Comparison of ENCODE assay signal across 23 cellular contexts in genomic region chr11:133164986-133165385, GRCh38.
DNase-seq lines count a peak whose midpoint lies in the region; ATAC-seq and TF ChIP-seq lines count a peak whose summit lies in the region.
"Had no signal": no experiment of that assay in that cellular context is flagged by ENCODE, and none has a peak within 500 bp of the region (broad histone marks: within the 10 kb centered on the region; RNA-seq: fewer than 3 reads in every experiment).

No MANE protein-coding gene starts in this region.

- no peaks in the 10 kb centered on the region for H3K9me3 ChIP-seq in OCI-LY7 (ENCODE audit: low read length)
- H3K9me3 ChIP-seq: SK-N-SH had no signal

- H3K4me3 Mint-ChIP-seq in WTC11 (no peak overlapping the region), glutamatergic neuron (ENCODE audit: unreplicated experiment) (no peak overlapping the region)
- H3K4me3 Mint-ChIP-seq: CD8-positive, alpha-beta T cell had no signal

- H3K4me2 ChIP-seq in OCI-LY7 (ENCODE audit: low read length) = no peak overlapping the region
- H3K4me2 ChIP-seq: SK-N-SH had no signal

- H3K4me1 ChIP-seq in OCI-LY7 (ENCODE audit: insufficient read depth, low read length, poor library complexity, severe bottlenecking) = no peaks in the 10 kb centered on the region

- in situ Hi-C loops in G401 (cut with HindIII; ENCODE audit: low sequenced_read_pairs) = no loop called here

- intact Hi-C loops in OCI-LY7 (cut with micrococcal nuclease; ENCODE audit: unreplicated experiment) = no loop called here

- H3K9me3 Mint-ChIP-seq in WTC11 (no peaks in the 10 kb centered on the region), glutamatergic neuron (ENCODE audit: unreplicated experiment) (no peaks in the 10 kb centered on the region)
- H3K9me3 Mint-ChIP-seq: CD8-positive, alpha-beta T cell had no signal

- H3K27ac Mint-ChIP-seq in WTC11 = no peak overlapping the region
- H3K27ac Mint-ChIP-seq in glutamatergic neuron (ENCODE audit: unreplicated experiment) = peak overlapping the region; percentile 43
- H3K27ac Mint-ChIP-seq: CD8-positive, alpha-beta T cell had no signal

- H3K27me3 Mint-ChIP-seq in WTC11 (ENCODE audit: low read depth) = no peaks in the 10 kb centered on the region
- no peaks in the 10 kb centered on the region for H3K27me3 Mint-ChIP-seq in glutamatergic neuron (ENCODE audit: unreplicated experiment)

- H3K9me2 ChIP-seq in OCI-LY7 (ENCODE audit: insufficient read depth, low read length) = no peaks in the 10 kb centered on the region
- H3K9me2 ChIP-seq: SK-N-SH had no signal

- no peaks in the 10 kb centered on the region for H4K20me1 ChIP-seq in OCI-LY7 (ENCODE audit: insufficient read depth, low read length)

- BruUV-seq in OCI-LY7 (replicated peaks; lab: Mats Ljungman, UMichigan) = no TSS peak

- ATAC-seq in WTC11 (peak; percentile 81), GM21723 (IDR thresholded peaks at IDR 0.05; ENCODE audit: unreplicated experiment) (no peak)
- ATAC-seq: CD8-positive, alpha-beta T cell; HCT116 had no signal

- CTCF ChIA-PET in WTC11 (lab: Charles Lee) = interaction anchor here (0.7 to 6.0 kb wide), 16 partner anchors 8 to 670 kb away, joined by 3 to 77 read pairs (median 5); no protein-coding TSS in a partner anchor
- CTCF ChIA-PET in OCI-LY7 (lab: Charles Lee; ENCODE audit: unreplicated experiment) = no interaction called here

- TF ChIP-seq CTCF in WTC11 (IDR thresholded peaks at IDR 0.05) = no peak
- TF ChIP-seq CTCF in glutamatergic neuron (IDR thresholded peaks at IDR 0.05; ENCODE audit: partially characterized antibody, unreplicated experiment) = no peak
- TF ChIP-seq CTCF in OCI-LY7 (conservative IDR thresholded peaks at IDR 0.05; ENCODE audit: low read length) = no peak

- DNase-seq in ELF-1 (ENCODE audit: low read depth, low spot score) (peak; percentile 61), G401 (ENCODE audit: low spot score) (peak; percentile 88), WTC11 (ENCODE audit: low spot score) (no peak), glutamatergic neuron (peak; percentile 69), OCI-LY7 (ENCODE audit: low spot score) (no peak), hepatic stellate cell (ENCODE audit: low spot score) (no peak), HPDE6-E6E7 (ENCODE audit: extremely low spot score) (no peak)
- DNase-seq: CD8-positive, alpha-beta T cell; DMS153; DND-41; GOT3; NCI-H1048; NCI-H1417; NCI-H187; NCI-H2081 treated with DMSO at 0.1 percent for 48 hours; NCI-H2171; NCI-H226; NCI-H510A; NCI-H748 treated with DMSO at 0.1 percent for 48 hours; OCI-M1; SK-N-SH had no signal

- no peak overlapping the region for H2AFZ ChIP-seq in OCI-LY7 (ENCODE audit: low read length)

- POLR2A ChIA-PET in WTC11 (lab: Charles Lee) = interaction anchor here (0.6 to 1.2 kb wide), 2 partner anchors 30 to 284 kb away, joined by 3 read pairs; no protein-coding TSS in a partner anchor
- POLR2A ChIA-PET in OCI-LY7 (lab: Charles Lee) = no interaction called here

- H3K27ac ChIP-seq in OCI-LY7 (ENCODE audit: low read depth, low read length, poor library complexity, severe bottlenecking) = no peak overlapping the region

- H3K36me3 Mint-ChIP-seq in WTC11 (no peaks in the 10 kb centered on the region), glutamatergic neuron (ENCODE audit: unreplicated experiment) (no peaks in the 10 kb centered on the region)
- H3K36me3 Mint-ChIP-seq: CD8-positive, alpha-beta T cell had no signal

- H3K4me1 Mint-ChIP-seq in WTC11 (peaks cover 33% of the 10 kb centered on the region), glutamatergic neuron (ENCODE audit: low read depth, unreplicated experiment) (peaks cover 21% of the 10 kb centered on the region)

- no peaks in the 10 kb centered on the region for H3K36me3 ChIP-seq in OCI-LY7 (ENCODE audit: insufficient read depth, low read length)

- no peaks in the 10 kb centered on the region for H3K79me2 ChIP-seq in OCI-LY7 (ENCODE audit: insufficient read depth, low read depth, low read length)

- no peak overlapping the region for H3K4me3 ChIP-seq in OCI-LY7 (ENCODE audit: low read depth, low read length, poor library complexity, severe bottlenecking)

TF ChIP-seq in WTC11, 78 proteins besides CTCF, POLR2A, EP300 and RAD21:
- TF ChIP-seq ESRRA (CRISPR knock-in tag; IDR thresholded peaks at IDR 0.05; ENCODE audit: borderline replicate concordance) (no peak), SP1 (CRISPR knock-in tag; conservative IDR thresholded peaks at IDR 0.05) (no peak), ZNF281 (CRISPR knock-in tag; IDR thresholded peaks at IDR 0.05) (no peak), STAT6 (CRISPR knock-in tag; conservative IDR thresholded peaks at IDR 0.05; ENCODE audit: low read depth) (no peak), SMAD4 (CRISPR knock-in tag; IDR thresholded peaks at IDR 0.05) (no peak), CDX4 (CRISPR knock-in tag; IDR thresholded peaks at IDR 0.05; ENCODE audit: borderline replicate concordance) (no peak), NR3C1 (CRISPR knock-in tag; conservative IDR thresholded peaks at IDR 0.05; ENCODE audit: low read depth) (no peak), ZNF232 (CRISPR knock-in tag; IDR thresholded peaks at IDR 0.05) (no peak), NFE2L1 (CRISPR knock-in tag; IDR thresholded peaks at IDR 0.05) (no peak), ETV6 (CRISPR knock-in tag; IDR thresholded peaks at IDR 0.05) (no peak)

Comparison
In these comparisons a context has a peak if more than half of its experiments do, and no peak if none do; other contexts are left out.
1. DNase-seq: peak in ELF-1 (single experiment), G401 (single experiment) and glutamatergic neuron (single experiment); none in WTC11 (single experiment), OCI-LY7 (single experiment), hepatic stellate cell (single experiment) and HPDE6-E6E7 (single experiment).